ENCODE assay signal across 1 cellular context in the genomic region with DNA sequence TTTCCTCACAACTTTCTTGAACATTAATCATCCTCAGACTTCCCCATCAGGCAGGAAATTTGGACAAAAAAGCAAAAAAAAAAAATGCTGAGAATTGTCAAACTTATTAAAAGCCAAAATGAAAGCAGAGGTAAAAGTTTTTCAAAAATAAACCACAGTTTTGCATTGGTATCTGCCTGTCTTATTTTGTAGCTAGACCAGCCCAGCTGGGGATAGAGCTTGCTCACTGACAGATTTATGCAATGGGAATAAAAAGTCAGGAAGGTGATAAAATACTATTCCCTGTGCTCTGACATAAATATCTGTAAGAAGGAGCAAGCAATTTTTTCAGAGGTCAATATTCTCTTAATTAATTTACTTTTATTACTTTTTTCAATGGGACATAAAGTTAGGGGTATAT.
TF ChIP-seq lines count a peak whose summit lies in the region.

No MANE protein-coding gene starts in this region.

TF ChIP-seq in endothelial cell of umbilical vein, 7 proteins besides CTCF, POLR2A, EP300 and RAD21:
- TF ChIP-seq GATA2 (IDR thresholded peaks at IDR 0.05; ENCODE audit: insufficient read depth, insufficient read length, low read depth, low read length) (no peak), FOS (IDR thresholded peaks at IDR 0.05; ENCODE audit: borderline replicate concordance, insufficient read depth, low read length) (no peak), JUN (IDR thresholded peaks at IDR 0.05; ENCODE audit: borderline replicate concordance, insufficient read depth, insufficient read length, low read depth) (no peak), MYC (IDR thresholded peaks at IDR 0.05; ENCODE audit: low read depth, low read length) (no peak), POLR2AphosphoS5 (IDR thresholded peaks at IDR 0.05; ENCODE audit: insufficient read depth, low read depth, low read length) (no peak), EZH2 (IDR thresholded peaks at IDR 0.05; ENCODE audit: borderline replicate concordance, low read depth, low read length, severe bottlenecking) (no peak)
- TF ChIP-seq, protein P1, sequence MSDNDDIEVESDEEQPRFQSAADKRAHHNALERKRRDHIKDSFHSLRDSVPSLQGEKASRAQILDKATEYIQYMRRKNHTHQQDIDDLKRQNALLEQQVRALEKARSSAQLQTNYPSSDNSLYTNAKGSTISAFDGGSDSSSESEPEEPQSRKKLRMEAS (IDR thresholded peaks at IDR 0.05; ENCODE audit: insufficient read depth, insufficient read length), result no peak
